Comparison of ENCODE assay signal across 10 cellular contexts in the genomic region with DNA sequence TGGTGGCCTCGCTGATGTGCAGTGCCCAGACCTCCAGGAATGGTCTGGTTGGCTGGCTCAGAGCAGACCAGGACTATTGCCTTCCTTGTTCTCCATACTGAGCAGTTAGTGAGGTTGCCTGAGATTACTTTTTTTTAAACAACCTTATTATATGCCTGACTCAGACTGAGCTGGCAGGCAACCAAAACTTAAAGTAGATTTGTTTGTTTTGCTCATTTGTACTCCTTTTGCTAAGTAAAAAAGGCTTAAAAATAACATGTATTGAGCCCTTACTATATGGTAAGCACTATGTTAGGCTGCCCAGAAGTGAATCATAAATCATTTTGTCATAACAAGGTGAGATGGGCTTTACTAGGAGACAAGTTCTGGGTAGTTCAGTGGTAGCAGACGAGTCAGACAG.
A peak's percentile ranks its signal among the peaks of the same experiment; 100 is the strongest.
DNase-seq lines count a peak whose midpoint lies in the region; ATAC-seq and TF ChIP-seq lines count a peak whose summit lies in the region.
"Had no signal": no experiment of that assay in that cellular context is flagged by ENCODE, and none has a peak within 500 bp of the region (broad histone marks: within the 10 kb centered on the region; RNA-seq: fewer than 3 reads in every experiment).

No MANE protein-coding gene starts in this region.

- peaks cover 4% of the 10 kb centered on the region for H4K20me1 ChIP-seq in mammary epithelial cell (ENCODE audit: insufficient read depth, low read length)

- no peak overlapping the region for H2AFZ ChIP-seq in mammary epithelial cell (ENCODE audit: low read depth, low read length)

- H3K27ac ChIP-seq in mammary epithelial cell (ENCODE audit: insufficient read depth, low read depth, low read length): no peak overlapping the region

- no peaks in the 10 kb centered on the region for H3K79me2 ChIP-seq in mammary epithelial cell (ENCODE audit: insufficient read depth, low read length)

- no peak for TF ChIP-seq CTCF in BJ (IDR thresholded peaks at IDR 0.05; ENCODE audit: insufficient read depth, low read depth, low read length)
- no peak for TF ChIP-seq CTCF in mammary epithelial cell (conservative IDR thresholded peaks at IDR 0.05 in 1 of 2, IDR thresholded peaks at IDR 0.05 in 1 of 2; ENCODE audit: extremely low read depth in 1 of 2, insufficient read depth in 1 of 2, low read depth in 1 of 2, low read length in 2 of 2)

- H3K4me2 ChIP-seq in mammary epithelial cell (ENCODE audit: insufficient read depth, low read depth, low read length): no peak overlapping the region

- ATAC-seq in HG03378 (IDR thresholded peaks at IDR 0.05; ENCODE audit: unreplicated experiment): no peak
- ATAC-seq in GM19455 (IDR thresholded peaks at IDR 0.05; ENCODE audit: unreplicated experiment): no peak
- no peak for ATAC-seq in HG03135 (IDR thresholded peaks at IDR 0.05; ENCODE audit: unreplicated experiment)
- ATAC-seq in GM21786 (IDR thresholded peaks at IDR 0.05; ENCODE audit: unreplicated experiment): no peak
- ATAC-seq: activated naive CD4-positive, alpha-beta T cell treated with anti-CD3 and anti-CD28 coated beads, Interleukin-2, amount 50 U/mL, for 72 hours had no signal

- 61% methylated on average over 2 of the region's 2 CpGs for WGBS in mammary epithelial cell (ENCODE audit: low coverage, missing lambda C conversion rate)

- POLR2A ChIA-PET in BJ (lab: Charles Lee): no interaction called here

- in situ Hi-C loops in mammary epithelial cell (cut with MboI; ENCODE audit: low sequenced_read_pairs in 2 of 2): no loop called here

- dilution Hi-C loops in mammary epithelial cell (cut with HindIII; ENCODE audit: low sequenced_read_pairs): no loop called here

- H3K9me3 ChIP-seq in mammary epithelial cell (replicated peaks; ENCODE audit: insufficient read depth, low read length): no peaks in the 10 kb centered on the region

- BruUV-seq in mammary epithelial cell (replicated peaks; lab: Mats Ljungman, UMichigan): no TSS peak

- peaks cover 7% of the 10 kb centered on the region for H3K4me1 ChIP-seq in mammary epithelial cell (ENCODE audit: insufficient read depth, low read length)

- H3K36me3 ChIP-seq in BJ (ENCODE audit: control insufficient read depth, insufficient read depth, low read length): peaks cover 9% of the 10 kb centered on the region
- H3K36me3 ChIP-seq in mammary epithelial cell (ENCODE audit: insufficient read depth, low read length): peaks cover 22% of the 10 kb centered on the region

- intact Hi-C loops in mammary epithelial cell (cut with micrococcal nuclease): loop anchor here (5.0 kb wide), 2 partner anchors 121 to 311 kb away; no protein-coding TSS in a partner anchor

- H3K4me3 ChIP-seq in BJ (ENCODE audit: low read depth, low read length) (no peak overlapping the region), mammary epithelial cell (replicated peaks in 1 of 3; ENCODE audit: insufficient read depth in 1 of 3, low read depth in 2 of 3, low read length in 3 of 3) (no peak overlapping the region)

- H3K27me3 ChIP-seq in BJ (ENCODE audit: control insufficient read depth, insufficient read depth, low read length) (no peaks in the 10 kb centered on the region), mammary epithelial cell (ENCODE audit: insufficient read depth, low read length) (no peaks in the 10 kb centered on the region)

- CTCF ChIA-PET in BJ (lab: Yijun Ruan, JAX) (interaction anchor here (0.7 to 2.6 kb wide), 3 partner anchors 16 to 318 kb away, joined by 3 to 9 read pairs (median 3); no protein-coding TSS in a partner anchor), mammary epithelial cell (lab: Charles Lee; ENCODE audit: low non-redundant PET) (no interaction called here)

- DNase-seq in BJ (ENCODE audit: low read depth) (peak; percentile 65), NCI-H1105 treated with DMSO at 0.1 percent for 48 hours (lab: John Stamatoyannopoulos, UW) (peak; percentile 91), mammary epithelial cell (peak; percentile 74), lung microvascular endothelial cell (ENCODE audit: low read depth in 2 of 2) (peak; percentile 9 to 83)
- DNase-seq: Karpas-422 had no signal

- no peak overlapping the region for H3K9ac ChIP-seq in mammary epithelial cell (ENCODE audit: insufficient read depth, low read length)
